Comparison of ENCODE assay signal across 11 cellular contexts in genomic region chr20:48791014-48791413, GRCh38. TPM values are rescaled to one million over a fixed set of nuclear protein-coding genes. Genes with fewer than 3 reads are reported as not detected.
DNase-seq lines count a peak whose midpoint lies in the region; ATAC-seq, FAIRE-seq and TF ChIP-seq lines count a peak whose summit lies in the region.
"Had no signal": no experiment of that assay in that cellular context is flagged by ENCODE, and none has a peak within 500 bp of the region (broad histone marks: within the 10 kb centered on the region; RNA-seq: fewer than 3 reads in every experiment).

No MANE protein-coding gene starts in this region.

- H2AFZ ChIP-seq in fibroblast of lung (ENCODE audit: low read length) = no peak overlapping the region

- no peak for TF ChIP-seq EP300 in A549 (IDR thresholded peaks at IDR 0.05)

- no peak overlapping the region for H3K27ac Mint-ChIP-seq in activated T-helper 17 cell treated with anti-CD3 and anti-CD28 coated beads, Interleukin-2, amount 50 U/mL, for 72 hours

- H3K27ac ChIP-seq in A549 (no peak overlapping the region), fibroblast of lung (ENCODE audit: insufficient read depth, low read length) (no peak overlapping the region)
- H3K27ac ChIP-seq: epithelial cell of prostate, KMS-11, suprapubic skin had no signal

- CTCF ChIA-PET in A549 (lab: Yijun Ruan, JAX) = interaction anchor here (0.8 to 1.5 kb wide), 3 partner anchors 9 to 133 kb away, joined by 4 to 8 read pairs (median 4); no protein-coding TSS in a partner anchor

- H3K27me3 ChIP-seq in fibroblast of lung (ENCODE audit: control insufficient read depth, insufficient read depth, low read length) = no peaks in the 10 kb centered on the region
- H3K27me3 ChIP-seq: suprapubic skin had no signal

- TF ChIP-seq CTCF in A549 (IDR thresholded peaks at IDR 0.05) (no peak), fibroblast of lung (conservative IDR thresholded peaks at IDR 0.05 in 1 of 2, IDR thresholded peaks at IDR 0.05 in 1 of 2; ENCODE audit: low read depth in 1 of 2, low read length in 2 of 2) (no peak)

- ATAC-seq in A549 (peak in 1 of 2 experiments; percentile 33; a peak in 3 of 6 replicates), GM21717 (IDR thresholded peaks at IDR 0.05; ENCODE audit: unreplicated experiment) (no peak)
- no peak for ATAC-seq in activated T-helper 17 cell treated with anti-CD3 and anti-CD28 coated beads, Interleukin-2, amount 50 U/mL, for 72 hours (replicated peaks)

- H3K79me2 ChIP-seq in fibroblast of lung (ENCODE audit: control insufficient read depth, insufficient read depth, low read length) = no peaks in the 10 kb centered on the region

- peaks cover 39% of the 10 kb centered on the region for H3K36me3 Mint-ChIP-seq in activated T-helper 17 cell treated with anti-CD3 and anti-CD28 coated beads, Interleukin-2, amount 50 U/mL, for 72 hours (ENCODE audit: low read depth)

- no peak for TF ChIP-seq RAD21 in A549 (conservative IDR thresholded peaks at IDR 0.05 in 1 of 2, IDR thresholded peaks at IDR 0.05 in 1 of 2)

- no peaks in the 10 kb centered on the region for H3K36me3 ChIP-seq in fibroblast of lung (ENCODE audit: control insufficient read depth, insufficient read depth, low read length)
- H3K36me3 ChIP-seq: suprapubic skin had no signal

- H3K4me1 ChIP-seq in A549 = peaks cover 34% of the 10 kb centered on the region
- H3K4me1 ChIP-seq in fibroblast of lung (ENCODE audit: control insufficient read depth, extremely low read depth, insufficient read depth, low read length) = peaks cover 2% of the 10 kb centered on the region

- DNase-seq in A549 (ENCODE audit: low read depth in 1 of 2, low spot score in 1 of 2) = peak in 1 of 2 experiments; percentile 29
- DNase-seq in HT-29 (ENCODE audit: low spot score) = peak; percentile 12
- DNase-seq in NCI-H748 (lab: John Stamatoyannopoulos, UW; ENCODE audit: unreplicated experiment) = peak; percentile 90
- peak; percentile 24 to 38 for DNase-seq in fibroblast of lung (ENCODE audit: low read depth in 2 of 2)
- DNase-seq in kidney tubule cell (ENCODE audit: low spot score) = no peak
- no peak for DNase-seq in Ammon's horn (ENCODE audit: low spot score)

- no peak for FAIRE-seq in A549 (lab: Jason Lieb, UNC)

- H3K9me3 ChIP-seq in A549 (no peaks in the 10 kb centered on the region), fibroblast of lung (ENCODE audit: control insufficient read depth, insufficient read depth, low read depth, low read length) (no peaks in the 10 kb centered on the region)
- H3K9me3 ChIP-seq: suprapubic skin had no signal

- no peaks in the 10 kb centered on the region for H3K27me3 Mint-ChIP-seq in activated T-helper 17 cell treated with anti-CD3 and anti-CD28 coated beads, Interleukin-2, amount 50 U/mL, for 72 hours

- no peak overlapping the region for H3K9ac ChIP-seq in fibroblast of lung (ENCODE audit: insufficient read depth, low read length)
- H3K9ac ChIP-seq: KMS-11 had no signal

- no peak for TF ChIP-seq POLR2A in A549 (IDR thresholded peaks at IDR 0.05; ENCODE audit: low read length)

- no peak overlapping the region for H3K4me3 Mint-ChIP-seq in activated T-helper 17 cell treated with anti-CD3 and anti-CD28 coated beads, Interleukin-2, amount 50 U/mL, for 72 hours

- POLR2A ChIA-PET in A549 (lab: Yijun Ruan, JAX) = no interaction called here

- peaks cover 71% of the 10 kb centered on the region for H3K4me1 Mint-ChIP-seq in activated T-helper 17 cell treated with anti-CD3 and anti-CD28 coated beads, Interleukin-2, amount 50 U/mL, for 72 hours

- H3K4me2 ChIP-seq in A549 (0 out of 3 replicates have a peak overlapping the region, but pooled peaks have one; percentile 9), fibroblast of lung (ENCODE audit: extremely low read depth, insufficient read depth, low read length) (no peak overlapping the region)
- H3K4me2 ChIP-seq: KMS-11 had no signal

- no peaks in the 10 kb centered on the region for H4K20me1 ChIP-seq in fibroblast of lung (ENCODE audit: control insufficient read depth, extremely low read depth, insufficient read depth, low read length)

- H3K4me3 ChIP-seq in A549 (no peak overlapping the region), fibroblast of lung (replicated peaks in 1 of 4; ENCODE audit: control extremely low read depth in 1 of 4, insufficient read depth in 1 of 4, low read depth in 3 of 4, low read length in 4 of 4) (no peak overlapping the region)
- H3K4me3 ChIP-seq: suprapubic skin had no signal

- WGBS in A549 (ENCODE audit: missing lambda C conversion rate) = 64% methylated on average over 11 of the region's 11 CpGs

- no peaks in the 10 kb centered on the region for H3K9me3 Mint-ChIP-seq in activated T-helper 17 cell treated with anti-CD3 and anti-CD28 coated beads, Interleukin-2, amount 50 U/mL, for 72 hours

TF ChIP-seq in A549, 52 proteins besides CTCF, POLR2A, EP300 and RAD21:
- TF ChIP-seq BHLHE40 (IDR thresholded peaks at IDR 0.05; ENCODE audit: low read depth, low read length) (no peak), TP53 (CRISPR knock-in tag; IDR thresholded peaks at IDR 0.05) (no peak)
- TF ChIP-seq, protein P1, sequence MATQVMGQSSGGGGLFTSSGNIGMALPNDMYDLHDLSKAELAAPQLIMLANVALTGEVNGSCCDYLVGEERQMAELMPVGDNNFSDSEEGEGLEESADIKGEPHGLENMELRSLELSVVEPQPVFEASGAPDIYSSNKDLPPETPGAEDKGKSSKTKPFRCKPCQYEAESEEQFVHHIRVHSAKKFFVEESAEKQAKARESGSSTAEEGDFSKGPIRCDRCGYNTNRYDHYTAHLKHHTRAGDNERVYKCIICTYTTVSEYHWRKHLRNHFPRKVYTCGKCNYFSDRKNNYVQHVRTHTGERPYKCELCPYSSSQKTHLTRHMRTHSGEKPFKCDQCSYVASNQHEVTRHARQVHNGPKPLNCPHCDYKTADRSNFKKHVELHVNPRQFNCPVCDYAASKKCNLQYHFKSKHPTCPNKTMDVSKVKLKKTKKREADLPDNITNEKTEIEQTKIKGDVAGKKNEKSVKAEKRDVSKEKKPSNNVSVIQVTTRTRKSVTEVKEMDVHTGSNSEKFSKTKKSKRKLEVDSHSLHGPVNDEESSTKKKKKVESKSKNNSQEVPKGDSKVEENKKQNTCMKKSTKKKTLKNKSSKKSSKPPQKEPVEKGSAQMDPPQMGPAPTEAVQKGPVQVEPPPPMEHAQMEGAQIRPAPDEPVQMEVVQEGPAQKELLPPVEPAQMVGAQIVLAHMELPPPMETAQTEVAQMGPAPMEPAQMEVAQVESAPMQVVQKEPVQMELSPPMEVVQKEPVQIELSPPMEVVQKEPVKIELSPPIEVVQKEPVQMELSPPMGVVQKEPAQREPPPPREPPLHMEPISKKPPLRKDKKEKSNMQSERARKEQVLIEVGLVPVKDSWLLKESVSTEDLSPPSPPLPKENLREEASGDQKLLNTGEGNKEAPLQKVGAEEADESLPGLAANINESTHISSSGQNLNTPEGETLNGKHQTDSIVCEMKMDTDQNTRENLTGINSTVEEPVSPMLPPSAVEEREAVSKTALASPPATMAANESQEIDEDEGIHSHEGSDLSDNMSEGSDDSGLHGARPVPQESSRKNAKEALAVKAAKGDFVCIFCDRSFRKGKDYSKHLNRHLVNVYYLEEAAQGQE (IDR thresholded peaks at IDR 0.05) = 0 out of 2 replicates have a peak, but pooled peaks have one; percentile 21
TF ChIP-seq in A549: peak in this region for 1.

RNA-seq across cellular contexts. Expression of gene PREX1, which starts 36.8 kb away (rescaled TPM):
- polyA plus RNA-seq in A549 (2011; rRNA removed) (3.6 and 4.3 TPM in 2 replicates), A549 (2017; fragmentation: RNase III; extraction: RNeasy Plus Mini Kit Qiagen cat#74134 plus additional on column Dnase treatment) (4.2 to 5.2 TPM (median 5.0 TPM) in 3 replicates), fibroblast of lung (1.0 and 2.9 TPM in 2 replicates)
- 9.7 and 13.2 TPM in 2 replicates for polyA plus RNA-seq in A549 (2012; cell fraction: cytosol; rRNA removed)
- polyA plus RNA-seq in A549 (2012; cell fraction: nucleus; rRNA removed) = 19.4 and 21.9 TPM in 2 replicates
- 5.0 and 5.5 TPM in 2 replicates for polyA minus RNA-seq in A549 (2011; rRNA and poly(A)+ RNA removed)
- 0.05 and 0.31 TPM in 2 replicates for total RNA-seq in HT-29 (2014; rRNA removed; shearing (Covaris generic))
- total RNA-seq in fibroblast of lung = 3.1 and 3.9 TPM in 2 replicates
- polyA plus RNA-seq in fibroblast of lung (2012) = 1.6 and 4.3 TPM in 2 replicates
- 3.5 and 12.1 TPM in 2 replicates for polyA minus RNA-seq in fibroblast of lung (ENCODE audit: low replicate concordance)
- 100 to 1,000 TPM in 1 of 2 donors, 10 to 100 TPM in 1; 96.1 to 111 TPM for total RNA-seq in activated T-helper 17 cell treated with anti-CD3 and anti-CD28 coated beads, Interleukin-2, amount 50 U/mL, for 72 hours

Comparison
In these comparisons a context has a peak if more than half of its experiments do, and no peak if none do; other contexts are left out.
1. DNase-seq: peak in HT-29 (single experiment), NCI-H748 (single experiment) and fibroblast of lung (2 of 2); none in kidney tubule cell (single experiment) and Ammon's horn (single experiment).
2. RNA of gene PREX1, which starts 36.8 kb away (total RNA-seq): 96.1 to 111 TPM in activated T-helper 17 cell treated with anti-CD3 and anti-CD28 coated beads, Interleukin-2, amount 50 U/mL, for 72 hours; 3.1 to 3.9 TPM in fibroblast of lung and 0.05 to 0.31 TPM in HT-29; every median in the first group is over 10 times any median in the second.